ENCODE assay signal across 14 cellular contexts in genomic region chr2:46988230-46988629, GRCh38. TPM values are rescaled to one million over a fixed set of nuclear protein-coding genes. Genes with fewer than 3 reads are reported as not detected.
DNase-seq lines count a peak whose midpoint lies in the region; ATAC-seq and TF ChIP-seq lines count a peak whose summit lies in the region.
"Had no signal": no experiment of that assay in that cellular context is flagged by ENCODE, and none has a peak within 500 bp of the region (broad histone marks: within the 10 kb centered on the region; RNA-seq: fewer than 3 reads in every experiment).

No MANE protein-coding gene starts in this region.

- H3K9me3 ChIP-seq in BLaER1 treated with 17β-estradiol and CSF1 and Interleukin-3, amounts not matched to agents 10 nM and 100 nM (replicated peaks in 1 of 11): no peaks in the 10 kb centered on the region
- H3K9me3 ChIP-seq in gastroesophageal sphincter: no peaks in the 10 kb centered on the region
- H3K9me3 ChIP-seq: mucosa of descending colon had no signal

- TF ChIP-seq POLR2A in gastroesophageal sphincter (IDR thresholded peaks at IDR 0.05): no peak

- peak overlapping the region in 9 of 11 experiments; percentile 13 to 97 (median 47); a peak in 16 of 22 replicates for H3K27ac ChIP-seq in BLaER1 treated with 17β-estradiol and CSF1 and Interleukin-3, amounts not matched to agents 10 nM and 100 nM
- H3K27ac ChIP-seq in RWPE1: peak overlapping the region; percentile 96
- H3K27ac ChIP-seq in gastroesophageal sphincter: peak overlapping the region; percentile 87 to 91 (median 88)
- peak overlapping the region; percentile 91 for H3K27ac ChIP-seq in rectal smooth muscle tissue (ENCODE audit: low read depth, low read length)
- H3K27ac ChIP-seq: brain microvascular endothelial cell, foreskin keratinocyte had no signal

- CTCF ChIA-PET in RWPE1 (lab: Yijun Ruan, JAX): no interaction called here

- DNase-seq in RWPE1 (ENCODE audit: low spot score) (no peak), inferior parietal cortex (ENCODE audit: extremely low spot score) (no peak), activated T-cell treated with anti-CD3 and anti-CD28 coated beads for 4 hours (no peak)
- DNase-seq: activated CD8-positive, alpha-beta memory T cell treated with anti-CD3 and anti-CD28 coated beads for 24 hours; activated gamma-delta T cell; brain microvascular endothelial cell; foreskin keratinocyte; KG1 had no signal

- no peak for TF ChIP-seq EP300 in gastroesophageal sphincter (IDR thresholded peaks at IDR 0.05)

- no peak for TF ChIP-seq CTCF in RWPE1 (conservative IDR thresholded peaks at IDR 0.05; ENCODE audit: low read depth)
- no peak for TF ChIP-seq CTCF in gastroesophageal sphincter (IDR thresholded peaks at IDR 0.05)

- peak overlapping the region in 8 of 11 experiments; percentile 38 to 98 (median 92); a peak in 6 of 22 replicates for H3K4me2 ChIP-seq in BLaER1 treated with 17β-estradiol and CSF1 and Interleukin-3, amounts not matched to agents 10 nM and 100 nM

- peaks cover 4 to 62% (median 61%) of the 10 kb centered on the region in 11 experiments; a peak in 19 of 22 replicates for H4K20me1 ChIP-seq in BLaER1 treated with 17β-estradiol and CSF1 and Interleukin-3, amounts not matched to agents 10 nM and 100 nM

- peak overlapping the region in 10 of 11 experiments; percentile 5 to 53 (median 44); a peak in 13 of 22 replicates for H3K9ac ChIP-seq in BLaER1 treated with 17β-estradiol and CSF1 and Interleukin-3, amounts not matched to agents 10 nM and 100 nM
- no peak overlapping the region for H3K9ac ChIP-seq in rectal smooth muscle tissue (ENCODE audit: low read length)

- POLR2A ChIA-PET in RWPE1 (lab: Yijun Ruan, JAX; ENCODE audit: low non-redundant PET): no interaction called here

- 42 to 44% methylated on average over 2 to 3 of the region's 3 CpGs for WGBS in gastroesophageal sphincter (ENCODE audit: low coverage in 1 of 2), 2 donors

- peaks cover 55 to 71% (median 60%) of the 10 kb centered on the region in 11 experiments for H3K36me3 ChIP-seq in BLaER1 treated with 17β-estradiol and CSF1 and Interleukin-3, amounts not matched to agents 10 nM and 100 nM
- H3K36me3 ChIP-seq in gastroesophageal sphincter (peaks cover 0 to 4% of the 10 kb centered on the region in 2 donors), rectal smooth muscle tissue (ENCODE audit: control insufficient read depth, insufficient read depth, low read length) (no peaks in the 10 kb centered on the region)

- peaks cover 54 to 63% (median 58%) of the 10 kb centered on the region in 10 experiments for H3K4me1 ChIP-seq in BLaER1 treated with 17β-estradiol and CSF1 and Interleukin-3, amounts not matched to agents 10 nM and 100 nM
- H3K4me1 ChIP-seq in gastroesophageal sphincter (peaks cover 26 to 99% (median 72%) of the 10 kb centered on the region in 3 donors), rectal smooth muscle tissue (ENCODE audit: control insufficient read depth, insufficient read depth, low read length) (peaks cover 54% of the 10 kb centered on the region)

- H3K4me3 ChIP-seq in BLaER1 treated with 17β-estradiol and CSF1 and Interleukin-3, amounts not matched to agents 10 nM and 100 nM: no peak overlapping the region
- H3K4me3 ChIP-seq in gastroesophageal sphincter (no peak overlapping the region), rectal smooth muscle tissue (ENCODE audit: low read length) (no peak overlapping the region)
- H3K4me3 ChIP-seq: mucosa of descending colon had no signal

- H3K27me3 ChIP-seq in BLaER1 treated with 17β-estradiol and CSF1 and Interleukin-3, amounts not matched to agents 10 nM and 100 nM: no peaks in the 10 kb centered on the region
- H3K27me3 ChIP-seq in gastroesophageal sphincter: no peaks in the 10 kb centered on the region
- no peaks in the 10 kb centered on the region for H3K27me3 ChIP-seq in rectal smooth muscle tissue (ENCODE audit: control insufficient read depth, insufficient read depth, low read length)
- H3K27me3 ChIP-seq: brain microvascular endothelial cell, foreskin keratinocyte had no signal

- ATAC-seq in gastroesophageal sphincter (no peak), GM19452 (IDR thresholded peaks at IDR 0.05; ENCODE audit: unreplicated experiment) (no peak), HG03108 (IDR thresholded peaks at IDR 0.05; ENCODE audit: unreplicated experiment) (no peak)
- ATAC-seq: foreskin keratinocyte had no signal

RNA-seq across cellular contexts. Expression of gene TTC7A, which starts 47.2 kb away (rescaled TPM):
- 10 to 100 TPM; 21.6 to 29.1 (median 24.4) TPM for total RNA-seq in gastroesophageal sphincter
